18 cellular contexts compared by ENCODE assay signal in genomic region chr1:200314085-200314750, GRCh38.
DNase-seq lines count a peak whose midpoint lies in the region; FAIRE-seq and TF ChIP-seq lines count a peak whose summit lies in the region.
"Had no signal": no experiment of that assay in that cellular context is flagged by ENCODE, and none has a peak within 500 bp of the region (broad histone marks: within the 10 kb centered on the region; RNA-seq: fewer than 3 reads in every experiment).

No MANE protein-coding gene starts in this region.

- H3K4me2 ChIP-seq in fibroblast of lung (ENCODE audit: extremely low read depth, insufficient read depth, low read length) (peak overlapping the region; percentile 27), neural cell (ENCODE audit: low read length) (no peak overlapping the region)
- H3K4me2 ChIP-seq: neural progenitor cell had no signal

- no peak for TF ChIP-seq RAD21 in neural cell (conservative IDR thresholded peaks at IDR 0.05)

- H2AFZ ChIP-seq in fibroblast of lung (ENCODE audit: low read length) (no peak overlapping the region), neural cell (ENCODE audit: low read depth, low read length) (no peak overlapping the region)
- H2AFZ ChIP-seq: neural progenitor cell had no signal

- no peaks in the 10 kb centered on the region for H3K9me2 ChIP-seq in neural cell (ENCODE audit: insufficient read depth, low read length)

- no peak for TF ChIP-seq EP300 in neural cell (conservative IDR thresholded peaks at IDR 0.05; ENCODE audit: poor library complexity, severe bottlenecking)

- H4K20me1 ChIP-seq in fibroblast of lung (ENCODE audit: control insufficient read depth, extremely low read depth, insufficient read depth, low read length) (no peaks in the 10 kb centered on the region), neural cell (ENCODE audit: insufficient read depth) (no peaks in the 10 kb centered on the region)

- TF ChIP-seq CTCF in AG09309 (IDR thresholded peaks at IDR 0.05; ENCODE audit: control insufficient read depth, insufficient read depth, low read depth, low read length, missing control alignments), result no peak
- TF ChIP-seq CTCF in fibroblast of lung (conservative IDR thresholded peaks at IDR 0.05 in 1 of 2, IDR thresholded peaks at IDR 0.05 in 1 of 2; ENCODE audit: low read depth in 1 of 2, low read length in 2 of 2), result no peak
- TF ChIP-seq CTCF in neural cell (IDR thresholded peaks at IDR 0.05; ENCODE audit: poor library complexity, severe bottlenecking), result no peak

- H3K4me3 ChIP-seq in AG09309 (ENCODE audit: control insufficient read depth, low read depth, low read length) (no peak overlapping the region), fibroblast of lung (replicated peaks in 1 of 4; ENCODE audit: control extremely low read depth in 1 of 4, insufficient read depth in 1 of 4, low read depth in 3 of 4, low read length in 4 of 4) (no peak overlapping the region), neural cell (ENCODE audit: low read length) (peak overlapping the region; percentile 22)
- no peak overlapping the region for H3K4me3 ChIP-seq in effector memory CD4-positive, alpha-beta T cell (ENCODE audit: insufficient read depth, low read depth, low read length, poor library complexity, severe bottlenecking)
- H3K4me3 ChIP-seq: neural progenitor cell had no signal

- H3K9ac ChIP-seq in fibroblast of lung (ENCODE audit: insufficient read depth, low read length), result no peak overlapping the region
- no peak overlapping the region for H3K9ac ChIP-seq in neural cell (ENCODE audit: low read length)
- H3K9ac ChIP-seq: neural progenitor cell had no signal

- peak; percentile 96 for FAIRE-seq in RCC 7860 (lab: Jason Lieb, UNC)
- FAIRE-seq: GM12891 had no signal

- no peak overlapping the region for H3K27ac ChIP-seq in fibroblast of lung (ENCODE audit: insufficient read depth, low read length)
- H3K27ac ChIP-seq in neural cell (ENCODE audit: low read length), result no peak overlapping the region
- H3K27ac ChIP-seq in effector memory CD4-positive, alpha-beta T cell (ENCODE audit: insufficient read depth, low read length, poor library complexity, severe bottlenecking), result no peak overlapping the region
- H3K27ac ChIP-seq in caudate nucleus (ENCODE audit: low read depth, low read length), result no peak overlapping the region
- H3K27ac ChIP-seq: HL-60, neural progenitor cell had no signal

- no peaks in the 10 kb centered on the region for H3K36me3 ChIP-seq in fibroblast of lung (ENCODE audit: control insufficient read depth, insufficient read depth, low read length)
- H3K36me3 ChIP-seq in neural cell (ENCODE audit: insufficient read depth, low read length), result no peaks in the 10 kb centered on the region
- H3K36me3 ChIP-seq in effector memory CD4-positive, alpha-beta T cell (ENCODE audit: control insufficient read depth, insufficient read depth, low read length), result no peaks in the 10 kb centered on the region
- H3K36me3 ChIP-seq: neural progenitor cell had no signal

- no peaks in the 10 kb centered on the region for H3K9me3 ChIP-seq in fibroblast of lung (ENCODE audit: control insufficient read depth, insufficient read depth, low read depth, low read length)
- no peaks in the 10 kb centered on the region for H3K9me3 ChIP-seq in neural cell (ENCODE audit: low read length)
- H3K9me3 ChIP-seq in effector memory CD4-positive, alpha-beta T cell (ENCODE audit: control insufficient read depth, low read length), result no peaks in the 10 kb centered on the region

- DNase-seq in AG09309 (ENCODE audit: low read depth) (peak; percentile 70), RCC 7860 (ENCODE audit: low spot score) (peak; percentile 89), fibroblast of lung (ENCODE audit: low read depth in 2 of 2) (peak; percentile 59 to 78), inferior parietal cortex (ENCODE audit: extremely low spot score) (no peak), amygdala (lab: John Stamatoyannopoulos, UW) (no peak), caudate nucleus (lab: John Stamatoyannopoulos, UW) (no peak)
- no peak for DNase-seq in effector memory CD4-positive, alpha-beta T cell
- DNase-seq: ACHN; activated CD8-positive, alpha-beta memory T cell treated with anti-CD3 and anti-CD28 coated beads, Interleukin-2, amount 50 U/mL, for 4 hours; activated naive CD8-positive, alpha-beta T cell treated with anti-CD3 and anti-CD28 coated beads, Interleukin-2, amount 10 ng/mL, durations not matched to agents 7 days and 5 days; DMS53; left colon; NCI-H2107; stimulated activated CD4-positive, alpha-beta T cell treated with anti-CD3 and anti-CD28 coated beads, Interleukin-12 subunit alpha, Interleukin-12 subunit beta, amount 100 ng/mL, for 4 hours had no signal

- peaks cover 2% of the 10 kb centered on the region for H3K4me1 ChIP-seq in fibroblast of lung (ENCODE audit: control insufficient read depth, extremely low read depth, insufficient read depth, low read length)
- H3K4me1 ChIP-seq in effector memory CD4-positive, alpha-beta T cell (ENCODE audit: control insufficient read depth, insufficient read depth, low read length, poor library complexity, severe bottlenecking), result no peaks in the 10 kb centered on the region
- H3K4me1 ChIP-seq: neural progenitor cell had no signal

- H3F3A ChIP-seq in neural cell (ENCODE audit: insufficient read depth, low read length, poor library complexity, severe bottlenecking), result no peaks in the 10 kb centered on the region

- H3K27me3 ChIP-seq in fibroblast of lung (ENCODE audit: control insufficient read depth, insufficient read depth, low read length) (no peaks in the 10 kb centered on the region), neural cell (ENCODE audit: insufficient read depth, low read depth, low read length) (peaks cover 6% of the 10 kb centered on the region)
- H3K27me3 ChIP-seq in effector memory CD4-positive, alpha-beta T cell (replicated peaks; ENCODE audit: control insufficient read depth, insufficient read depth, low read length, poor library complexity, severe bottlenecking), result no peaks in the 10 kb centered on the region
- H3K27me3 ChIP-seq: neural progenitor cell had no signal

- H3K79me2 ChIP-seq in fibroblast of lung (ENCODE audit: control insufficient read depth, insufficient read depth, low read length) (no peaks in the 10 kb centered on the region), neural cell (replicated peaks; ENCODE audit: insufficient read depth, low read length) (no peaks in the 10 kb centered on the region)

TF ChIP-seq in neural cell, 6 proteins besides CTCF, POLR2A, EP300 and RAD21:
- TF ChIP-seq TAF1 (IDR thresholded peaks at IDR 0.05; ENCODE audit: low read depth) (no peak), REST (IDR thresholded peaks at IDR 0.05; ENCODE audit: borderline replicate concordance) (no peak), EZH2 (IDR thresholded peaks at IDR 0.05; ENCODE audit: borderline replicate concordance, insufficient read depth, low read length, poor library complexity, severe bottlenecking) (no peak), SMC3 (conservative IDR thresholded peaks at IDR 0.05; ENCODE audit: poor library complexity) (no peak), MXI1 (conservative IDR thresholded peaks at IDR 0.05; ENCODE audit: poor library complexity, severe bottlenecking) (no peak), POLR2AphosphoS5 (IDR thresholded peaks at IDR 0.05) (no peak)

Comparison
In these comparisons a context has a peak if more than half of its experiments do, and no peak if none do; other contexts are left out.
1. DNase-seq: peak in AG09309 (single experiment), RCC 7860 (single experiment) and fibroblast of lung (2 of 2); none in inferior parietal cortex (single experiment), amygdala (0 of 56), effector memory CD4-positive, alpha-beta T cell (0 of 3) and caudate nucleus (0 of 61).